Comparison of ENCODE assay signal across 1 cellular context in the genomic region with DNA sequence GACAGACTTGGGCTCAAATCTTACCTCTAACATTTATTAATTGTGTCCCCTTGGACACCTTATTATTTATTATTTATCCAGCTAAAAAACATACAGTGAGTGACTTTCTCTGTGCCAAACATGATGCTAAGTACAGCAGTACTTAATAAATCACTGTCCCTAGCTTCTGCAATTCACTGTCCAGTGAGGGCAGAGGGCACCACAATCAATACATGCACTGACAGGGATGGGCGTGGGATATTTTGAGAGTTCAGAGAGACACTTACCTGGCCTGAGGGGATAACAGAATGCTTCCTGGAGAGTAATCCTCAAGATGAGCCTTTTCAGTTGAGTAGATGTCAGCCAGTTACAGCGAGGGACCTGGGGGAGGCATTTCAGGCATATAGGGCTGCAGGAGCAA.
TF ChIP-seq lines count a peak whose summit lies in the region.

No MANE protein-coding gene starts in this region.

TF ChIP-seq in GM23338, 12 proteins besides CTCF, POLR2A, EP300 and RAD21 (continued from another document):
- TF ChIP-seq EZH2 (IDR thresholded peaks at IDR 0.05; ENCODE audit: low read depth, unreplicated experiment) (no peak), EZH2phosphoT487 (IDR thresholded peaks at IDR 0.05; ENCODE audit: unreplicated experiment) (no peak)
